In the genomic region with DNA sequence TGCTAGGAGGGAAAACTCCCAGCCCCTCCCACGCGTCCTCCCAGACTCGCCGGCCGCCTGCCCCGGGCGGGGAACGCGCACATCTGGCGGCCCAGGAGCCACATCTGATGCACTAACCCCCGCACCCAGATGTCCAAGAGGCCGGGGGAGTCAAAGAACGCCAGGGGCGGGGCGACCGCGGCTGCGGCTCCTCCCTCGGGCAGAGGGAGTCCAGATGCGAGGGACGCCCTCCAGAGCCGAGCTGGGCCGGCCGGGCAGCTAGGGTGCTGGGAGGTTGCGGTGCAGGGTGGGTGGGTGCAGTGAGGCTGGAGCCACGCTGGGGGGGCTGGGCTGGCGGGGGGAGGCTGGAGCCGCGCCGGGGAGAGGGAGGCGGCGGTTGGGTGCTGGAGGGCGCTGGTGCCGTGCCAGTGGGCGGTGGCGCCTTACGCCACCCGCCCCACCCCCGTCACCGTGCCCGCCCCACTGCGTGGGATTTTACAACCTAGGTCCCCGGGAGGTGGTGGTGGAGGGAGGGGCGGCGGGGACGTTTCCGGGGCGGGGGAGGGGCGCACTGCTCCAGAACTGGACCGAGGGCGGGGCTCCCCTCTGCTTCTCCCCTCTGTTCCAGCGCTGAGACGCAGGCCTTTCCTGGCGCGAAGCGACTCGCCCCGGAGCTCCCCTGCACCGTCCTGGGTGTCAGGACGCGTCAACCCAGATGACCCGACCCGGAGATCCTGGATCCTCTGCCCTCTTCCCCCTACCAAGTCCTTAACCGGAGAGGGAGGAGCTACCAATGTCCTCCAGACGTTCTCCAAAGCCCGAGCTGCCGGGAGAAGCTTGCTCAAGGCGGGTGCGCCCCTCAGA, we compare ENCODE assay signal across 8 cellular contexts.
A peak's percentile ranks its signal among the peaks of the same experiment; 100 is the strongest.
DNase-seq lines count a peak whose midpoint lies in the region; ATAC-seq and TF ChIP-seq lines count a peak whose summit lies in the region.

No MANE protein-coding gene starts in this region.

- H3K36me3 ChIP-seq in DOHH2 (ENCODE audit: control insufficient read depth, low read length) (no peaks in the 10 kb centered on the region), neural cell (ENCODE audit: insufficient read depth, low read length) (no peaks in the 10 kb centered on the region)

- in situ Hi-C loops in KBM-7 (cut with MboI; ENCODE audit: low pct_unique_long_range_greater_than_20kb, low sequenced_read_pairs) = no loop called here

- H3K4me2 ChIP-seq in DOHH2 (ENCODE audit: low read length) (peak overlapping the region; percentile 98), neural cell (ENCODE audit: low read length) (peak overlapping the region; percentile 57)

- peaks cover 40% of the 10 kb centered on the region for H3K4me1 ChIP-seq in DOHH2 (ENCODE audit: control insufficient read depth, low read length)

- DNase-seq in KBM-7 (peak; percentile 92), RPMI8226 (peak; percentile 92), fibroblast of the conjunctiva (ENCODE audit: low read depth) (peak; percentile 94)
- DNase-seq in activated effector memory CD4-positive, alpha-beta T cell treated with Interleukin-2 at 50 U/mL for 16 hours = peak; percentile 70

- H3K4me1 Mint-ChIP-seq in stimulated activated naive CD8-positive, alpha-beta T cell treated with anti-CD3 and anti-CD28 coated beads, Interleukin-15, Interleukin-2, amounts not matched to agents 100 ng/mL and 50 ng/mL, for 24 hours (ENCODE audit: low read depth) = peaks cover 31% of the 10 kb centered on the region

- H3K36me3 Mint-ChIP-seq in stimulated activated naive CD8-positive, alpha-beta T cell treated with anti-CD3 and anti-CD28 coated beads, Interleukin-15, Interleukin-2, amounts not matched to agents 100 ng/mL and 50 ng/mL, for 24 hours (ENCODE audit: low read depth) = no peaks in the 10 kb centered on the region

- H3K27ac Mint-ChIP-seq in stimulated activated naive CD8-positive, alpha-beta T cell treated with anti-CD3 and anti-CD28 coated beads, Interleukin-15, Interleukin-2, amounts not matched to agents 100 ng/mL and 50 ng/mL, for 24 hours = peak overlapping the region; percentile 76

- ATAC-seq in GM21737 (IDR thresholded peaks at IDR 0.05; ENCODE audit: unreplicated experiment) = peak; percentile 58

- H4K20me1 ChIP-seq in DOHH2 (ENCODE audit: control insufficient read depth, insufficient read depth, low read depth, low read length) (peaks cover 3% of the 10 kb centered on the region; the same call in 1 of the 2 replicates), neural cell (ENCODE audit: insufficient read depth) (no peaks in the 10 kb centered on the region)

- H2AFZ ChIP-seq in neural cell (ENCODE audit: low read depth, low read length) = peak overlapping the region; percentile 41

- H3K9ac ChIP-seq in neural cell (ENCODE audit: low read length) = peak overlapping the region; percentile 74

- H3K4me3 ChIP-seq in DOHH2 (ENCODE audit: low read length) = peak overlapping the region; percentile 77
- peak overlapping the region; percentile 80 for H3K4me3 ChIP-seq in neural cell (ENCODE audit: low read length)

- no peaks in the 10 kb centered on the region for H3K9me3 Mint-ChIP-seq in stimulated activated naive CD8-positive, alpha-beta T cell treated with anti-CD3 and anti-CD28 coated beads, Interleukin-15, Interleukin-2, amounts not matched to agents 100 ng/mL and 50 ng/mL, for 24 hours

- peak; percentile 47 for TF ChIP-seq RAD21 in neural cell (conservative IDR thresholded peaks at IDR 0.05)

- peaks cover 24% of the 10 kb centered on the region for H3F3A ChIP-seq in DOHH2 (ENCODE audit: control insufficient read depth, insufficient read depth)
- peaks cover 5% of the 10 kb centered on the region for H3F3A ChIP-seq in neural cell (ENCODE audit: insufficient read depth, low read length, poor library complexity, severe bottlenecking)

- H3K4me3 Mint-ChIP-seq in stimulated activated naive CD8-positive, alpha-beta T cell treated with anti-CD3 and anti-CD28 coated beads, Interleukin-15, Interleukin-2, amounts not matched to agents 100 ng/mL and 50 ng/mL, for 24 hours = peak overlapping the region; percentile 92

- TF ChIP-seq CTCF in DOHH2 (IDR thresholded peaks at IDR 0.05; ENCODE audit: low read depth, low read length, poor library complexity, severe bottlenecking) = no peak
- no peak for TF ChIP-seq CTCF in neural cell (IDR thresholded peaks at IDR 0.05; ENCODE audit: poor library complexity, severe bottlenecking)

- H3K27ac ChIP-seq in DOHH2 (ENCODE audit: low read depth, low read length) (peak overlapping the region; percentile 92), neural cell (ENCODE audit: low read length) (peak overlapping the region; percentile 30)

- H3K79me2 ChIP-seq in DOHH2 (ENCODE audit: control insufficient read depth, low read length) (no peaks in the 10 kb centered on the region), neural cell (replicated peaks; ENCODE audit: insufficient read depth, low read length) (no peaks in the 10 kb centered on the region)

- H3K27me3 Mint-ChIP-seq in stimulated activated naive CD8-positive, alpha-beta T cell treated with anti-CD3 and anti-CD28 coated beads, Interleukin-15, Interleukin-2, amounts not matched to agents 100 ng/mL and 50 ng/mL, for 24 hours = peaks cover 8% of the 10 kb centered on the region

- H3K27me3 ChIP-seq in DOHH2 (ENCODE audit: control insufficient read depth, low read length) (peaks cover 22% of the 10 kb centered on the region), neural cell (ENCODE audit: insufficient read depth, low read depth, low read length) (no peaks in the 10 kb centered on the region)

- TF ChIP-seq EP300 in neural cell (conservative IDR thresholded peaks at IDR 0.05; ENCODE audit: poor library complexity, severe bottlenecking) = peak; percentile 37

- H3K9me3 ChIP-seq in DOHH2 (ENCODE audit: control insufficient read depth, insufficient read depth, low read length) (no peaks in the 10 kb centered on the region), neural cell (ENCODE audit: low read length) (no peaks in the 10 kb centered on the region)

- no peaks in the 10 kb centered on the region for H3K9me2 ChIP-seq in DOHH2 (replicated peaks; ENCODE audit: control insufficient read depth, low read length)
- no peaks in the 10 kb centered on the region for H3K9me2 ChIP-seq in neural cell (ENCODE audit: insufficient read depth, low read length)

TF ChIP-seq in neural cell, 6 proteins besides CTCF, POLR2A, EP300 and RAD21:
- TF ChIP-seq POLR2AphosphoS5 (IDR thresholded peaks at IDR 0.05) = peak; percentile 61
- TF ChIP-seq MXI1 (conservative IDR thresholded peaks at IDR 0.05; ENCODE audit: poor library complexity, severe bottlenecking) = no peak
- peak; percentile 55 for TF ChIP-seq SMC3 (conservative IDR thresholded peaks at IDR 0.05; ENCODE audit: poor library complexity)
- no peak for TF ChIP-seq REST (IDR thresholded peaks at IDR 0.05; ENCODE audit: borderline replicate concordance)

Comparison
In these comparisons a context has a peak if more than half of its experiments do, and no peak if none do; other contexts are left out.
1. Peak in every context shown above with its lines: DNase-seq, ATAC-seq, H3K4me3 ChIP-seq and H3K27ac ChIP-seq.